In genomic region chr5:28219539-28219938, GRCh38 we compare ENCODE assay signal across 29 cellular contexts.
"Had no signal": no experiment of that assay in that cellular context is flagged by ENCODE, and none has a peak within 500 bp of the region (broad histone marks: within the 10 kb centered on the region; RNA-seq: fewer than 3 reads in every experiment).

No MANE protein-coding gene starts in this region.

- ATAC-seq: natural killer cell; sciatic nerve; stimulated activated naive B cell treated with anti-CD40 and anti-IgM and Interleukin-4, amounts not matched to agents 10 μg/mL and 1 μg/mL and 100 μg/mL, for 72 hours; stimulated activated naive CD8-positive, alpha-beta T cell treated with anti-CD3 and anti-CD28 coated beads, Interleukin-15, Interleukin-2, amounts not matched to agents 100 U/mL and 50 U/mL, for 24 hours; upper lobe of right lung had no signal

- H3K4me3 Mint-ChIP-seq: immature natural killer cell; mesothelial cell of epicardium; naive B cell; natural killer cell; nephron progenitor cell; neural progenitor cell; stimulated activated naive B cell treated with anti-CD40 and anti-IgM and Interleukin-4, amounts not matched to agents 10 μg/mL and 1 μg/mL and 100 μg/mL, for 72 hours had no signal

- H3K4me1 ChIP-seq: left ventricle myocardium inferior, neural progenitor cell, right atrium auricular region, suprapubic skin, tibial artery, upper lobe of right lung had no signal

- H3K27me3 Mint-ChIP-seq: naive B cell; progenitor cell of endocrine pancreas; stimulated activated naive B cell treated with anti-CD40 and anti-IgM and Interleukin-4, amounts not matched to agents 10 μg/mL and 1 μg/mL and 100 μg/mL, for 72 hours had no signal

- H3K9ac ChIP-seq: neural progenitor cell had no signal

- H2AFZ ChIP-seq: neural progenitor cell had no signal

- H3K4me2 ChIP-seq: neural progenitor cell had no signal

- H3K4me1 Mint-ChIP-seq: naive B cell; natural killer cell; neural progenitor cell; stimulated activated naive B cell treated with anti-CD40 and anti-IgM and Interleukin-4, amounts not matched to agents 10 μg/mL and 1 μg/mL and 100 μg/mL, for 72 hours had no signal

- FAIRE-seq: islet of Langerhans, urothelium cell line had no signal

- H3K36me3 Mint-ChIP-seq: immature natural killer cell; naive B cell; natural killer cell; neural progenitor cell; stimulated activated naive B cell treated with anti-CD40 and anti-IgM and Interleukin-4, amounts not matched to agents 10 μg/mL and 1 μg/mL and 100 μg/mL, for 72 hours had no signal

- H3K27ac ChIP-seq: left ventricle myocardium inferior, neural progenitor cell, ovary, right atrium auricular region, skin epidermis, suprapubic skin, thoracic aorta, tibial artery, upper lobe of right lung had no signal

- H3K27ac Mint-ChIP-seq: immature natural killer cell; mesothelial cell of epicardium; naive B cell; natural killer cell; nephron progenitor cell; neural progenitor cell; progenitor cell of endocrine pancreas; stimulated activated naive B cell treated with anti-CD40 and anti-IgM and Interleukin-4, amounts not matched to agents 10 μg/mL and 1 μg/mL and 100 μg/mL, for 72 hours had no signal

- H3K36me3 ChIP-seq: left ventricle myocardium inferior, neural progenitor cell, ovary, right atrium auricular region, suprapubic skin, thoracic aorta, tibial artery, upper lobe of right lung had no signal

- H3K27me3 ChIP-seq: neural progenitor cell, ovary, right atrium auricular region, suprapubic skin, tibial artery, upper lobe of right lung had no signal

- DNase-seq: hypothalamus; immature natural killer cell; kidney; left ventricle myocardium inferior; mesendoderm; naive B cell; natural killer cell; nephron progenitor cell; ovary; stimulated activated CD4-positive, alpha-beta T cell treated with anti-CD3 and anti-CD28 coated beads, Interleukin-12 subunit alpha, Interleukin-12 subunit beta, amount 100 ng/mL, for 4 hours; stimulated activated CD4-positive, alpha-beta T cell treated with anti-CD3 and anti-CD28 coated beads, Interleukin-15, amount 100 ng/mL, for 24 hours; stimulated activated CD4-positive, alpha-beta T cell treated with anti-CD3 and anti-CD28 coated beads, Interleukin-2, amount 100 ng/mL, for 24 hours; stimulated activated CD4-positive, alpha-beta T cell treated with anti-CD3 and anti-CD28 coated beads, Interleukin-4, amount 100 ng/mL, for 1 hour; stimulated activated naive B cell treated with anti-CD40 and anti-IgM and Interleukin-4, amounts not matched to agents 10 μg/mL and 1 μg/mL and 100 μg/mL, for 72 hours; stimulated activated naive CD8-positive, alpha-beta T cell treated with anti-CD3 and anti-CD28 coated beads, Interleukin-15, Interleukin-2, amounts not matched to agents 100 U/mL and 50 U/mL, for 24 hours; tibial artery; trophoblast cell; upper lobe of right lung had no signal

- H3K4me3 ChIP-seq: left ventricle myocardium inferior, lung, neural progenitor cell, ovary, right atrium auricular region, skin epidermis, suprapubic skin, thoracic aorta, tibial artery, upper lobe of right lung had no signal

- H3K9me3 ChIP-seq: ovary, suprapubic skin, thoracic aorta, tibial artery, upper lobe of right lung had no signal
